Comparison of ENCODE assay signal across 19 cellular contexts in genomic region chr2:42673989-42674564, GRCh38.
"Had no signal": no experiment of that assay in that cellular context is flagged by ENCODE, and none has a peak within 500 bp of the region (broad histone marks: within the 10 kb centered on the region; RNA-seq: fewer than 3 reads in every experiment).

No MANE protein-coding gene starts in this region.

- H3K9me3 ChIP-seq: colonic mucosa, neutrophil, ovary, prostate gland, right atrium auricular region, upper lobe of left lung had no signal

- H3K27ac ChIP-seq: colonic mucosa, hepatocyte, neutrophil, ovary, prostate gland, right atrium auricular region, upper lobe of left lung had no signal

- DNase-seq: activated B cell treated with CpG ODN at 0.5 μM for 24 hours; activated CD4-positive, alpha-beta T cell treated with anti-CD3 and anti-CD28 coated beads for 36 hours; activated CD4-positive, alpha-beta T cell treated with anti-CD3 and anti-CD28 coated beads, Interleukin-2, amount 50 U/mL, for 48 hours; activated effector memory CD4-positive, alpha-beta T cell treated with anti-CD3 and anti-CD28 coated beads, Interleukin-2, amount 50 U/mL, for 16 hours; activated naive CD4-positive, alpha-beta T cell treated with anti-CD3 and anti-CD28 coated beads, Interleukin-2, amount 10 ng/mL, durations not matched to agents 7 days and 5 days; activated T-cell treated with anti-CD3 and anti-CD28 coated beads for 4 hours; colonic mucosa; dorsolateral prefrontal cortex; effector memory CD8-positive, alpha-beta T cell; foreskin melanocyte; ovary; stimulated activated CD4-positive, alpha-beta T cell treated with anti-CD3 and anti-CD28 coated beads, Interleukin-4, amount 100 ng/mL, for 24 hours; stimulated activated naive CD4-positive, alpha-beta T cell treated with Interleukin-2 at 50 U/mL for 16 hours; T1000; upper lobe of left lung had no signal

- H3K27me3 ChIP-seq: colonic mucosa, dorsolateral prefrontal cortex, hepatocyte, neutrophil, ovary, right atrium auricular region, upper lobe of left lung had no signal

- H3K36me3 ChIP-seq: colonic mucosa, neutrophil, ovary, prostate gland, right atrium auricular region, upper lobe of left lung had no signal

- H3K4me3 ChIP-seq: colonic mucosa, dorsolateral prefrontal cortex, hepatocyte, ovary, prostate gland, right atrium auricular region, upper lobe of left lung had no signal

- H3K4me1 ChIP-seq: colonic mucosa, prostate gland, right atrium auricular region had no signal
